ENCODE assay signal across 22 cellular contexts in genomic region chr19:50497030-50497420, GRCh38. TPM values are rescaled to one million over a fixed set of nuclear protein-coding genes. Genes with fewer than 3 reads are reported as not detected.
A peak's percentile ranks its signal among the peaks of the same experiment; 100 is the strongest.
DNase-seq lines count a peak whose midpoint lies in the region; ATAC-seq and TF ChIP-seq lines count a peak whose summit lies in the region.
"Had no signal": no experiment of that assay in that cellular context is flagged by ENCODE, and none has a peak within 500 bp of the region (broad histone marks: within the 10 kb centered on the region; RNA-seq: fewer than 3 reads in every experiment).

No MANE protein-coding gene starts in this region.

- H3K9me3 Mint-ChIP-seq in neural progenitor cell: no peaks in the 10 kb centered on the region
- H3K9me3 Mint-ChIP-seq: activated CD8-positive, alpha-beta T cell treated with anti-CD3 and anti-CD28 coated beads for 36 hours; activated naive CD8-positive, alpha-beta T cell treated with anti-CD3 and anti-CD28 coated beads for 36 hours; activated T-helper 17 cell treated with anti-CD3 and anti-CD28 coated beads, Interleukin-2, amount 50 U/mL, for 72 hours; H9 had no signal

- H2AFZ ChIP-seq in neural progenitor cell (replicated peaks): no peak overlapping the region

- intact Hi-C loops in spleen (cut with DNase I; ENCODE audit: low total_unique reads) (no loop called here), prostate gland (cut with DNase I) (no loop called here)

- H3F3A ChIP-seq in neural progenitor cell (ENCODE audit: low read depth): no peaks in the 10 kb centered on the region

- no peak overlapping the region for H3K27ac Mint-ChIP-seq in neural progenitor cell
- H3K27ac Mint-ChIP-seq: activated CD8-positive, alpha-beta T cell treated with anti-CD3 and anti-CD28 coated beads for 36 hours; activated naive CD8-positive, alpha-beta T cell treated with anti-CD3 and anti-CD28 coated beads for 36 hours; activated T-helper 17 cell treated with anti-CD3 and anti-CD28 coated beads, Interleukin-2, amount 50 U/mL, for 72 hours; H9; T-helper 17 cell had no signal

- H3K9ac ChIP-seq in neural progenitor cell: no peak overlapping the region
- H3K9ac ChIP-seq: BLaER1 had no signal

- H3K4me3 Mint-ChIP-seq in neural progenitor cell: no peak overlapping the region
- H3K4me3 Mint-ChIP-seq: activated CD8-positive, alpha-beta T cell treated with anti-CD3 and anti-CD28 coated beads for 36 hours; activated naive CD8-positive, alpha-beta T cell treated with anti-CD3 and anti-CD28 coated beads for 36 hours; activated T-helper 17 cell treated with anti-CD3 and anti-CD28 coated beads, Interleukin-2, amount 50 U/mL, for 72 hours; T-helper 17 cell had no signal

- H3K79me2 ChIP-seq in neural progenitor cell (ENCODE audit: low read depth): no peaks in the 10 kb centered on the region

- no peak for ATAC-seq in HG02763 (IDR thresholded peaks at IDR 0.05; ENCODE audit: unreplicated experiment)
- ATAC-seq: activated CD8-positive, alpha-beta T cell treated with anti-CD3 and anti-CD28 coated beads for 36 hours; activated T-helper 17 cell treated with anti-CD3 and anti-CD28 coated beads, Interleukin-2, amount 50 U/mL, for 72 hours; T-helper 17 cell had no signal

- H3K4me1 ChIP-seq in cardiac muscle cell (ENCODE audit: low read depth) (peaks cover 11% of the 10 kb centered on the region), neural progenitor cell (peaks cover 14% of the 10 kb centered on the region), spleen (peaks cover 0 to 4% (median 2%) of the 10 kb centered on the region in 6 donors), prostate gland (replicated peaks) (no peaks in the 10 kb centered on the region)

- H3K9me3 ChIP-seq in WERI-Rb-1 (ENCODE audit: severe bottlenecking): no peaks in the 10 kb centered on the region
- no peaks in the 10 kb centered on the region for H3K9me3 ChIP-seq in cardiac muscle cell (ENCODE audit: low read depth)
- H3K9me3 ChIP-seq in neural progenitor cell (ENCODE audit: low read depth): no peaks in the 10 kb centered on the region
- H3K9me3 ChIP-seq in spleen: no peaks in the 10 kb centered on the region
- no peaks in the 10 kb centered on the region for H3K9me3 ChIP-seq in prostate gland
- H3K9me3 ChIP-seq: BLaER1, neutrophil, upper lobe of left lung had no signal

- H3K36me3 Mint-ChIP-seq in neural progenitor cell: no peaks in the 10 kb centered on the region
- H3K36me3 Mint-ChIP-seq: activated naive CD8-positive, alpha-beta T cell treated with anti-CD3 and anti-CD28 coated beads for 36 hours had no signal

- DNase-seq in WERI-Rb-1 (no peak), cardiac muscle cell (ENCODE audit: low read depth in 1 of 2, low spot score in 1 of 2) (no peak), neural progenitor cell (ENCODE audit: low spot score) (no peak), spleen (peak; percentile 33), prostate gland (ENCODE audit: low spot score) (no peak), activated gamma-delta T cell (lab: John Stamatoyannopoulos, UW) (no peak)
- DNase-seq: activated CD8-positive, alpha-beta T cell treated with anti-CD3 and anti-CD28 coated beads for 36 hours; activated naive CD8-positive, alpha-beta T cell treated with anti-CD3 and anti-CD28 coated beads for 36 hours; KG1; NCI-H1417 treated with DMSO at 0.1 percent for 48 hours; NCI-H2081 treated with DMSO at 0.1 percent for 48 hours; NCI-H446; T-helper 17 cell had no signal

- TF ChIP-seq CTCF in WERI-Rb-1 (IDR thresholded peaks at IDR 0.05; ENCODE audit: low read depth, low read length) (no peak), cardiac muscle cell (IDR thresholded peaks at IDR 0.05; ENCODE audit: low read depth, low read length) (no peak), neural progenitor cell (IDR thresholded peaks at IDR 0.05) (no peak), spleen (IDR thresholded peaks at IDR 0.05 in 8 of 11, conservative IDR thresholded peaks at IDR 0.05 in 3 of 11) (no peak), prostate gland (IDR thresholded peaks at IDR 0.05) (no peak)

- TF ChIP-seq POLR2A in spleen (IDR thresholded peaks at IDR 0.05): no peak
- TF ChIP-seq POLR2A in prostate gland (IDR thresholded peaks at IDR 0.05): no peak

- H3K4me1 Mint-ChIP-seq in neural progenitor cell: peaks cover 9% of the 10 kb centered on the region

- H3K4me3 ChIP-seq in WERI-Rb-1 (ENCODE audit: low read depth, low read length): no peak overlapping the region
- peak overlapping the region; percentile 99 for H3K4me3 ChIP-seq in cardiac muscle cell
- H3K4me3 ChIP-seq in neural progenitor cell: no peak overlapping the region
- no peak overlapping the region for H3K4me3 ChIP-seq in spleen
- H3K4me3 ChIP-seq in prostate gland: no peak overlapping the region
- H3K4me3 ChIP-seq: BLaER1, lung, upper lobe of left lung had no signal

- H3K4me2 ChIP-seq in neural progenitor cell: peak overlapping the region; percentile 34
- H3K4me2 ChIP-seq: BLaER1 had no signal

- H3K36me3 ChIP-seq in WERI-Rb-1 (no peaks in the 10 kb centered on the region), cardiac muscle cell (peaks cover 26% of the 10 kb centered on the region), neural progenitor cell (no peaks in the 10 kb centered on the region), spleen (peaks cover 0 to 4% (median 0%) of the 10 kb centered on the region in 6 donors), prostate gland (no peaks in the 10 kb centered on the region)
- H3K36me3 ChIP-seq: BLaER1, neutrophil, upper lobe of left lung had no signal

- no peaks in the 10 kb centered on the region for H4K20me1 ChIP-seq in neural progenitor cell (ENCODE audit: low read depth)
- H4K20me1 ChIP-seq: BLaER1 had no signal

- 70 to 85% (median 83%) methylated on average over 8 of the region's 8 CpGs for WGBS in spleen, 5 donors
- WGBS in prostate gland: 73% methylated on average over 8 of the region's 8 CpGs

- peaks cover 10% of the 10 kb centered on the region for H3K27me3 Mint-ChIP-seq in neural progenitor cell (ENCODE audit: insufficient read depth, low read depth)
- H3K27me3 Mint-ChIP-seq: activated CD8-positive, alpha-beta T cell treated with anti-CD3 and anti-CD28 coated beads for 36 hours; activated naive CD8-positive, alpha-beta T cell treated with anti-CD3 and anti-CD28 coated beads for 36 hours; activated T-helper 17 cell treated with anti-CD3 and anti-CD28 coated beads, Interleukin-2, amount 50 U/mL, for 72 hours; T-helper 17 cell had no signal

- H3K27ac ChIP-seq in WERI-Rb-1 (peak overlapping the region; percentile 16; the same call in 1 of the 2 replicates), cardiac muscle cell (peak overlapping the region; percentile 100), neural progenitor cell (no peak overlapping the region), spleen (no peak overlapping the region), prostate gland (no peak overlapping the region)
- H3K27ac ChIP-seq: BLaER1, neutrophil, RWPE1, upper lobe of left lung had no signal

- H3K27me3 ChIP-seq in WERI-Rb-1 (ENCODE audit: insufficient read depth, low read depth, severe bottlenecking): no peaks in the 10 kb centered on the region
- no peaks in the 10 kb centered on the region for H3K27me3 ChIP-seq in cardiac muscle cell
- peaks cover 78% of the 10 kb centered on the region for H3K27me3 ChIP-seq in neural progenitor cell
- no peaks in the 10 kb centered on the region for H3K27me3 ChIP-seq in spleen (replicated peaks in 1 of 7)
- no peaks in the 10 kb centered on the region for H3K27me3 ChIP-seq in prostate gland (replicated peaks; ENCODE audit: insufficient read depth)
- H3K27me3 ChIP-seq: neutrophil, upper lobe of left lung had no signal

RNA-seq across cellular contexts. Expression of gene JOSD2, which starts 14.0 kb away (rescaled TPM):
- total RNA-seq in cardiac muscle cell: 21.4 and 25.4 TPM in 2 replicates
- polyA plus RNA-seq in cardiac muscle cell: 29.5 and 44.8 TPM in 2 replicates
- 1.7 and 2.4 TPM in 2 replicates for total RNA-seq in neural progenitor cell (ENCODE audit: low replicate concordance)
- total RNA-seq in spleen: 10 to 100 TPM; 21.4 to 32.1 (median 29.0) TPM
- polyA plus RNA-seq in spleen: 10 to 100 TPM; 39.2 to 54.3 (median 42.4) TPM
- 10 to 100 TPM; 29.4 to 31.7 TPM for total RNA-seq in prostate gland

RNA-seq across cellular contexts. Expression of gene ASPDH, which starts 16.7 kb away (rescaled TPM):
- not detected in 2 replicates for total RNA-seq in cardiac muscle cell
- polyA plus RNA-seq in cardiac muscle cell: not detected in 2 replicates
- total RNA-seq in neural progenitor cell (ENCODE audit: low replicate concordance): not detected in 2 replicates
- total RNA-seq in spleen: not detected
- not detected for polyA plus RNA-seq in spleen
- total RNA-seq in prostate gland: not detected
- total RNA-seq: activated CD8-positive, alpha-beta T cell treated with anti-CD3 and anti-CD28 coated beads for 36 hours; activated naive CD8-positive, alpha-beta T cell treated with anti-CD3 and anti-CD28 coated beads for 36 hours; activated T-helper 17 cell treated with anti-CD3 and anti-CD28 coated beads, Interleukin-2, amount 50 U/mL, for 72 hours; G401; H9; lung; T-helper 17 cell; upper lobe of left lung had no signal
- polyA plus RNA-seq: lung had no signal

RNA-seq across cellular contexts. Expression of gene GARIN5A, which starts 20.4 kb away (rescaled TPM):
- 7.7 and 9.4 TPM in 2 replicates for total RNA-seq in cardiac muscle cell
- 4.8 and 9.3 TPM in 2 replicates for polyA plus RNA-seq in cardiac muscle cell
- total RNA-seq in neural progenitor cell (ENCODE audit: low replicate concordance): 5.6 and 8.4 TPM in 2 replicates
- under 1 TPM in 1 of 7 donors, not detected in 6; 0.61 TPM for total RNA-seq in spleen
- polyA plus RNA-seq in spleen: 1 to 10 TPM in 1 of 3 donors, under 1 TPM in 2; 0.42 to 1.4 (median 0.48) TPM
- 10 to 100 TPM in 1 of 2 donors, 1 to 10 TPM in 1; 5.9 to 16.8 TPM for total RNA-seq in prostate gland

RNA-seq across cellular contexts. Expression of gene EMC10, which starts 20.7 kb away (rescaled TPM):
- total RNA-seq in cardiac muscle cell (308 and 370 TPM in 2 replicates), neural progenitor cell (ENCODE audit: low replicate concordance) (32.9 and 127 TPM in 2 replicates), spleen (10 to 100 TPM; 53.0 to 72.6 (median 62.5) TPM), prostate gland (100 to 1,000 TPM; 135 to 286 TPM)
- polyA plus RNA-seq in cardiac muscle cell (280 and 382 TPM in 2 replicates), spleen (10 to 100 TPM; 31.0 to 61.1 (median 50.5) TPM)

Comparison
In these comparisons a context has a peak if more than half of its experiments do, and no peak if none do; other contexts are left out.
1. H3K27ac ChIP-seq: peak in WERI-Rb-1 (single experiment) and cardiac muscle cell (single experiment); none in neural progenitor cell (single experiment), spleen (0 of 8) and prostate gland (0 of 2).